ENCODE assay signal across 23 cellular contexts in genomic region chr3:69065318-69065964, GRCh38. TPM values are rescaled to one million over a fixed set of nuclear protein-coding genes. Genes with fewer than 3 reads are reported as not detected.
DNase-seq lines count a peak whose midpoint lies in the region; ATAC-seq and TF ChIP-seq lines count a peak whose summit lies in the region.
"Had no signal": no experiment of that assay in that cellular context is flagged by ENCODE, and none has a peak within 500 bp of the region (broad histone marks: within the 10 kb centered on the region; RNA-seq: fewer than 3 reads in every experiment).

No MANE protein-coding gene starts in this region.

- H3K36me3 Mint-ChIP-seq in IgD-negative memory B cell (peaks cover 3% of the 10 kb centered on the region), immature natural killer cell (peaks cover 9 to 31% (median 9%) of the 10 kb centered on the region in 3 donors), Caco-2 (ENCODE audit: insufficient read depth, unreplicated experiment) (peaks cover 16% of the 10 kb centered on the region)
- H3K36me3 Mint-ChIP-seq in activated T-helper 1 cell treated with anti-CD3 and anti-CD28 coated beads, Interleukin-12 subunit alpha, Interleukin-12 subunit beta, Interleukin-2, Interleukin-4 antibody, amounts not matched to agents 30 ng/mL and 10 ng/mL and 1 ng/mL, durations not matched to agents 14 hours and 24 hours and 36 hours (ENCODE audit: low read depth): peaks cover 34% of the 10 kb centered on the region

- peaks cover 0 to 6% (median 6%) of the 10 kb centered on the region in 3 donors for H3K4me1 Mint-ChIP-seq in IgD-negative memory B cell
- H3K4me1 Mint-ChIP-seq in activated T-helper 1 cell treated with anti-CD3 and anti-CD28 coated beads, Interleukin-12 subunit alpha, Interleukin-12 subunit beta, Interleukin-2, Interleukin-4 antibody, amounts not matched to agents 30 ng/mL and 10 ng/mL and 1 ng/mL, durations not matched to agents 14 hours and 24 hours and 36 hours (ENCODE audit: low read depth): peaks cover 37% of the 10 kb centered on the region
- peaks cover 16 to 34% of the 10 kb centered on the region in 2 donors for H3K4me1 Mint-ChIP-seq in immature natural killer cell
- H3K4me1 Mint-ChIP-seq in Caco-2 (ENCODE audit: low read depth, unreplicated experiment): peaks cover 9% of the 10 kb centered on the region

- H3K27me3 ChIP-seq in BLaER1 treated with 17β-estradiol and CSF1 and Interleukin-3, amounts not matched to agents 10 nM and 100 nM: no peaks in the 10 kb centered on the region
- H3K27me3 ChIP-seq in Caco-2 (replicated peaks; ENCODE audit: control insufficient read depth, insufficient read depth, low read length): no peaks in the 10 kb centered on the region
- H3K27me3 ChIP-seq: adrenal gland, cardiac muscle cell, esophagus squamous epithelium, left lung, stomach had no signal

- peak; percentile 16 for DNase-seq in activated T-helper 1 cell treated with anti-CD3 and anti-CD28 coated beads, Interleukin-12 subunit alpha, Interleukin-12 subunit beta, Interleukin-2, Interleukin-4 antibody, amounts not matched to agents 30 ng/mL and 10 ng/mL and 1 ng/mL, durations not matched to agents 14 hours and 24 hours and 36 hours (ENCODE audit: low spot score)
- DNase-seq in immature natural killer cell: no peak
- DNase-seq in AG08395 (ENCODE audit: low spot score): no peak
- DNase-seq in Caco-2: no peak
- DNase-seq: adrenal gland, COR-L47, esophagus squamous epithelium, left lung, NCI-H1092 treated with DMSO at 0.1 percent for 48 hours, NCI-H526, right cardiac atrium, stomach, WERI-Rb-1 had no signal

- H3K9ac ChIP-seq in BLaER1 treated with 17β-estradiol and CSF1 and Interleukin-3, amounts not matched to agents 10 nM and 100 nM: no peak overlapping the region
- H3K9ac ChIP-seq: KMS-11 had no signal

- H3K9me3 Mint-ChIP-seq in IgD-negative memory B cell (no peaks in the 10 kb centered on the region), immature natural killer cell (no peaks in the 10 kb centered on the region), Caco-2 (ENCODE audit: unreplicated experiment) (no peaks in the 10 kb centered on the region)
- peaks cover 3% of the 10 kb centered on the region for H3K9me3 Mint-ChIP-seq in activated T-helper 1 cell treated with anti-CD3 and anti-CD28 coated beads, Interleukin-12 subunit alpha, Interleukin-12 subunit beta, Interleukin-2, Interleukin-4 antibody, amounts not matched to agents 30 ng/mL and 10 ng/mL and 1 ng/mL, durations not matched to agents 14 hours and 24 hours and 36 hours

- peaks cover 0 to 41% (median 22%) of the 10 kb centered on the region in 10 experiments; a peak in 17 of 20 replicates for H3K4me1 ChIP-seq in BLaER1 treated with 17β-estradiol and CSF1 and Interleukin-3, amounts not matched to agents 10 nM and 100 nM
- no peaks in the 10 kb centered on the region for H3K4me1 ChIP-seq in Caco-2
- H3K4me1 ChIP-seq: adrenal gland, esophagus squamous epithelium, left lung, stomach had no signal

- H4K20me1 ChIP-seq in BLaER1 treated with 17β-estradiol and CSF1 and Interleukin-3, amounts not matched to agents 10 nM and 100 nM: peaks cover 0 to 18% (median 0%) of the 10 kb centered on the region in 11 experiments; a peak in 1 of 22 replicates

- no peaks in the 10 kb centered on the region for H3K27me3 Mint-ChIP-seq in IgD-negative memory B cell
- H3K27me3 Mint-ChIP-seq in activated T-helper 1 cell treated with anti-CD3 and anti-CD28 coated beads, Interleukin-12 subunit alpha, Interleukin-12 subunit beta, Interleukin-2, Interleukin-4 antibody, amounts not matched to agents 30 ng/mL and 10 ng/mL and 1 ng/mL, durations not matched to agents 14 hours and 24 hours and 36 hours (ENCODE audit: insufficient read depth): no peaks in the 10 kb centered on the region
- H3K27me3 Mint-ChIP-seq in immature natural killer cell (ENCODE audit: low read depth in 3 of 3): no peaks in the 10 kb centered on the region
- no peaks in the 10 kb centered on the region for H3K27me3 Mint-ChIP-seq in Caco-2 (ENCODE audit: insufficient read depth, unreplicated experiment)

- CTCF ChIA-PET in Caco-2 (lab: Charles Lee): no interaction called here

- H3K9me3 ChIP-seq in BLaER1 treated with 17β-estradiol and CSF1 and Interleukin-3, amounts not matched to agents 10 nM and 100 nM (replicated peaks in 1 of 11): peaks cover 0 to 11% (median 0%) of the 10 kb centered on the region in 11 experiments; a peak in 3 of 22 replicates
- H3K9me3 ChIP-seq in Caco-2: no peaks in the 10 kb centered on the region
- H3K9me3 ChIP-seq: adrenal gland, esophagus squamous epithelium, HAP-1, left lung, stomach had no signal

- H3K4me3 ChIP-seq in BLaER1 treated with 17β-estradiol and CSF1 and Interleukin-3, amounts not matched to agents 10 nM and 100 nM: no peak overlapping the region
- no peak overlapping the region for H3K4me3 ChIP-seq in Caco-2 (ENCODE audit: low read depth, low read length)
- H3K4me3 ChIP-seq: adrenal gland, cardiac muscle cell, esophagus squamous epithelium, HAP-1, left lung, stomach had no signal

- ATAC-seq in GM19452 (IDR thresholded peaks at IDR 0.05; ENCODE audit: unreplicated experiment): no peak
- no peak for ATAC-seq in HG02678 (IDR thresholded peaks at IDR 0.05; ENCODE audit: unreplicated experiment)
- ATAC-seq: left lung, right cardiac atrium, Right ventricle myocardium inferior had no signal

- H3K36me3 ChIP-seq in BLaER1 treated with 17β-estradiol and CSF1 and Interleukin-3, amounts not matched to agents 10 nM and 100 nM: peaks cover 57 to 93% (median 79%) of the 10 kb centered on the region in 11 experiments
- H3K36me3 ChIP-seq in Caco-2 (ENCODE audit: control insufficient read depth, insufficient read depth, low read length): no peaks in the 10 kb centered on the region; the same call in 1 of the 2 replicates

- POLR2A ChIA-PET in Caco-2 (lab: Charles Lee): no interaction called here

- intact Hi-C loops in activated T-helper 1 cell treated with anti-CD3 and anti-CD28 coated beads, Interleukin-12 subunit alpha, Interleukin-12 subunit beta, Interleukin-2, Interleukin-4 antibody, amounts not matched to agents 30 ng/mL and 10 ng/mL and 1 ng/mL, durations not matched to agents 14 hours and 24 hours and 36 hours (cut with micrococcal nuclease): loop anchor here (1.0 kb wide), 1 partner anchor 14 kb away; no protein-coding TSS in a partner anchor
- intact Hi-C loops in Caco-2 (cut with micrococcal nuclease; ENCODE audit: unreplicated experiment): no loop called here

- H3K27ac Mint-ChIP-seq in IgD-negative memory B cell: peak overlapping the region; percentile 65 to 82 (median 80)
- peak overlapping the region; percentile 57 for H3K27ac Mint-ChIP-seq in activated T-helper 1 cell treated with anti-CD3 and anti-CD28 coated beads, Interleukin-12 subunit alpha, Interleukin-12 subunit beta, Interleukin-2, Interleukin-4 antibody, amounts not matched to agents 30 ng/mL and 10 ng/mL and 1 ng/mL, durations not matched to agents 14 hours and 24 hours and 36 hours
- peak overlapping the region in 4 of 6 donors; percentile 6 to 54 (median 32) for H3K27ac Mint-ChIP-seq in immature natural killer cell
- no peak overlapping the region for H3K27ac Mint-ChIP-seq in Caco-2 (ENCODE audit: unreplicated experiment)

- TF ChIP-seq CTCF in Caco-2 (IDR thresholded peaks at IDR 0.05; ENCODE audit: insufficient read depth in 1 of 2, low read depth in 1 of 2, low read length in 1 of 2, severe bottlenecking in 1 of 2, unreplicated experiment in 1 of 2): no peak

- peak overlapping the region in 7 of 11 experiments; percentile 27 to 50 (median 41); a peak in 13 of 22 replicates for H3K4me2 ChIP-seq in BLaER1 treated with 17β-estradiol and CSF1 and Interleukin-3, amounts not matched to agents 10 nM and 100 nM
- H3K4me2 ChIP-seq: KMS-11 had no signal

- H3K4me3 Mint-ChIP-seq in IgD-negative memory B cell (no peak overlapping the region), immature natural killer cell (no peak overlapping the region), Caco-2 (ENCODE audit: unreplicated experiment) (no peak overlapping the region)
- peak overlapping the region; percentile 41 for H3K4me3 Mint-ChIP-seq in activated T-helper 1 cell treated with anti-CD3 and anti-CD28 coated beads, Interleukin-12 subunit alpha, Interleukin-12 subunit beta, Interleukin-2, Interleukin-4 antibody, amounts not matched to agents 30 ng/mL and 10 ng/mL and 1 ng/mL, durations not matched to agents 14 hours and 24 hours and 36 hours

- H3K27ac ChIP-seq in BLaER1 treated with 17β-estradiol and CSF1 and Interleukin-3, amounts not matched to agents 10 nM and 100 nM: no peak overlapping the region
- H3K27ac ChIP-seq: adrenal gland, cardiac muscle cell, esophagus squamous epithelium, KMS-11, left lung, stomach, WERI-Rb-1 had no signal

- no TSS peak for BruUV-seq in Caco-2 (replicated peaks; lab: Mats Ljungman, UMichigan)

RNA-seq across cellular contexts. Expression of gene TMF1, which starts 13.3 kb away (rescaled TPM):
- 43.2 TPM for polyA plus RNA-seq in IgD-negative memory B cell
- 43.0 and 43.1 TPM in 2 replicates for total RNA-seq in activated T-helper 1 cell treated with anti-CD3 and anti-CD28 coated beads, Interleukin-12 subunit alpha, Interleukin-12 subunit beta, Interleukin-2, Interleukin-4 antibody, amounts not matched to agents 30 ng/mL and 10 ng/mL and 1 ng/mL, durations not matched to agents 14 hours and 24 hours and 36 hours
- polyA plus RNA-seq in immature natural killer cell: 10 to 100 TPM; 18.5 to 41.0 (median 22.4) TPM
- total RNA-seq in Caco-2 (2022): 30.2 and 35.0 TPM in 2 replicates

RNA-seq across cellular contexts. Expression of gene UBA3, which starts 14.7 kb away (rescaled TPM):
- 41.9 TPM for polyA plus RNA-seq in IgD-negative memory B cell
- 113 and 117 TPM in 2 replicates for total RNA-seq in activated T-helper 1 cell treated with anti-CD3 and anti-CD28 coated beads, Interleukin-12 subunit alpha, Interleukin-12 subunit beta, Interleukin-2, Interleukin-4 antibody, amounts not matched to agents 30 ng/mL and 10 ng/mL and 1 ng/mL, durations not matched to agents 14 hours and 24 hours and 36 hours
- 100 to 1,000 TPM in 1 of 3 donors, 10 to 100 TPM in 2; 45.3 to 110 (median 47.1) TPM for polyA plus RNA-seq in immature natural killer cell
- 45.7 and 49.6 TPM in 2 replicates for total RNA-seq in Caco-2 (2022)

RNA-seq across cellular contexts. Expression of gene ARL6IP5, which starts 19.3 kb away (rescaled TPM):
- 374 TPM for polyA plus RNA-seq in IgD-negative memory B cell
- total RNA-seq in activated T-helper 1 cell treated with anti-CD3 and anti-CD28 coated beads, Interleukin-12 subunit alpha, Interleukin-12 subunit beta, Interleukin-2, Interleukin-4 antibody, amounts not matched to agents 30 ng/mL and 10 ng/mL and 1 ng/mL, durations not matched to agents 14 hours and 24 hours and 36 hours: 147 and 156 TPM in 2 replicates
- 100 to 1,000 TPM; 423 to 653 (median 503) TPM for polyA plus RNA-seq in immature natural killer cell
- total RNA-seq in Caco-2 (2022): 31.2 and 32.1 TPM in 2 replicates

RNA-seq across cellular contexts. Expression of gene EOGT, which starts 52.0 kb away (rescaled TPM):
- polyA plus RNA-seq in IgD-negative memory B cell (7.0 TPM), immature natural killer cell (1 to 10 TPM; 3.2 to 4.4 (median 3.9) TPM)
- total RNA-seq in activated T-helper 1 cell treated with anti-CD3 and anti-CD28 coated beads, Interleukin-12 subunit alpha, Interleukin-12 subunit beta, Interleukin-2, Interleukin-4 antibody, amounts not matched to agents 30 ng/mL and 10 ng/mL and 1 ng/mL, durations not matched to agents 14 hours and 24 hours and 36 hours: 9.6 and 12.5 TPM in 2 replicates
- 16.1 and 17.1 TPM in 2 replicates for total RNA-seq in Caco-2 (2022)

RNA-seq across cellular contexts. Expression of gene LMOD3, which starts 57.0 kb away (rescaled TPM):
- not detected for polyA plus RNA-seq in IgD-negative memory B cell
- not detected in 2 replicates for total RNA-seq in activated T-helper 1 cell treated with anti-CD3 and anti-CD28 coated beads, Interleukin-12 subunit alpha, Interleukin-12 subunit beta, Interleukin-2, Interleukin-4 antibody, amounts not matched to agents 30 ng/mL and 10 ng/mL and 1 ng/mL, durations not matched to agents 14 hours and 24 hours and 36 hours
- polyA plus RNA-seq in immature natural killer cell: under 1 TPM in 2 of 3 donors, not detected in 1; 0.08 to 0.13 TPM
- total RNA-seq in Caco-2 (2022): not detected in 2 replicates
- total RNA-seq: osteoblast had no signal
- polyA plus RNA-seq: AG04450 had no signal
